Comparison of ENCODE assay signal across 23 cellular contexts in the genomic region with DNA sequence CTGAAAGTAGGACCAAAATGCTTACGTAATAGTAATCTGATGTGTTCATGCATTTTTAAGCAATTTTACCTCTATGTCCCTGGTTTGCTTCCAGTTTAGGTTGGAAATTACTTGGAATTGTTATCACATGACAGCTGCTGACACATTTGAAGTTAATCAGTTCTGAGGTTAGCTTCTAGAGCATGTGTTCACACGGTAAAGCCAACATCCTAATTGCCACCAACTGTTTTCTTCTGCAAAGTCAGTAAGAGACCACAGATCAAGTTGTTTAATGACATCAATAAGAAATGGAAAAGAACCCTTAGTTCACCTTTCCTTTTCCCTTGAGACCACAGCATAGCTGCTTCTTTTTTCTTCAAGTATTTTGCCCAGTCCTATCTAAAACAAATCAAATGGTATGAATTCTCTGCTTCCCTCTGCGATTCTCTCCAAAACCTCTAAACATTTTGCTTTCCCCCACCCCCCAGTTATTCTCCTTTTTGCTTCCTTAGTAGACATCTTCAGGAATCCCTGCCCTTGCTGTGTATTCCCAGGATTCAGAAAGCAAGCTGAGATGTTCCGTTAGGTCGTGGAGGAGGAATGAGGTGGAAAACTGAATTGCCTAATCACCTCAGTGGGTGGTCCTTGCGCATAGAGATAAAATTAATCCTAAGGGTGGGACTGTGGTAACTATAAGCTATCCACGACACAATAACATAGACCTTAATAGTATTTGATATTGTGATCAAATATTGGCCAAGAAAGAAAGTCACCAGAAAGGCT. TPM values are rescaled to one million over a fixed set of nuclear protein-coding genes. Genes with fewer than 3 reads are reported as not detected.
A peak's percentile ranks its signal among the peaks of the same experiment; 100 is the strongest.
DNase-seq lines count a peak whose midpoint lies in the region; ATAC-seq, FAIRE-seq and TF ChIP-seq lines count a peak whose summit lies in the region.
"Had no signal": no experiment of that assay in that cellular context is flagged by ENCODE, and none has a peak within 500 bp of the region (broad histone marks: within the 10 kb centered on the region; RNA-seq: fewer than 3 reads in every experiment).

No MANE protein-coding gene starts in this region.

- no peak overlapping the region for H3K9ac ChIP-seq in K562 (ENCODE audit: insufficient read depth in 1 of 2, low read depth in 2 of 2, low read length in 2 of 2)

- H3K79me2 ChIP-seq in K562 (ENCODE audit: control insufficient read depth, insufficient read depth, low read length): no peaks in the 10 kb centered on the region

- H3K9me1 ChIP-seq in K562 (ENCODE audit: control insufficient read depth, insufficient read depth, low read length): no peaks in the 10 kb centered on the region

- H3K27me3 ChIP-seq in K562 (ENCODE audit: control insufficient read depth in 2 of 2, insufficient read depth in 2 of 2, low read length in 2 of 2): no peaks in the 10 kb centered on the region
- H3K27me3 ChIP-seq: colonic mucosa, Peyer's patch, right lobe of liver, transverse colon had no signal

- H2AFZ ChIP-seq in K562 (ENCODE audit: low read depth, low read length): no peak overlapping the region

- in situ Hi-C loops in K562 (cut with MboI): no loop called here

- intact Hi-C loops in K562 (cut with micrococcal nuclease) (no loop called here), left colon (cut with DNase I, micrococcal nuclease) (no loop called here)

- WGBS in K562 (ENCODE audit: insufficient coverage, low coverage, missing lambda C conversion rate): 5% methylated on average over 7 of the region's 7 CpGs

- no peak overlapping the region for H3K27ac ChIP-seq in K562 (ENCODE audit: extremely low read depth, low read depth, low read length)
- H3K27ac ChIP-seq: colonic mucosa, Peyer's patch, right lobe of liver, transverse colon had no signal

- no peak for TF ChIP-seq EP300 in K562 (IDR thresholded peaks at IDR 0.05; ENCODE audit: low read length)

- TF ChIP-seq POLR2A in K562 (conservative IDR thresholded peaks at IDR 0.05): no peak

- CTCF ChIA-PET in K562 (lab: Yijun Ruan, JAX; ENCODE audit: low intra/inter-chr PET ratio): no interaction called here

- POLR2A ChIA-PET in K562 (lab: Yijun Ruan, JAX): no interaction called here

- no peaks in the 10 kb centered on the region for H3K9me3 ChIP-seq in K562 (replicated peaks; ENCODE audit: control insufficient read depth, insufficient read depth, low read depth, low read length)
- H3K9me3 ChIP-seq: colonic mucosa, Peyer's patch, right lobe of liver, transverse colon had no signal

- no peaks in the 10 kb centered on the region for H4K20me1 ChIP-seq in K562 (replicated peaks; ENCODE audit: control insufficient read depth, insufficient read depth, low read length)

- no TSS peak for BruUV-seq in K562 (replicated peaks; lab: Mats Ljungman, UMichigan)

- no peak for TF ChIP-seq RAD21 in K562 (CRISPR knock-in tag; conservative IDR thresholded peaks at IDR 0.05 in 1 of 2, IDR thresholded peaks at IDR 0.05 in 1 of 2)

- H3K4me2 ChIP-seq in K562 (ENCODE audit: insufficient read depth, low read length): no peak overlapping the region

- no peak overlapping the region for H3K4me3 ChIP-seq in K562
- H3K4me3 ChIP-seq: colonic mucosa, Peyer's patch, right lobe of liver, transverse colon had no signal

- DNase-seq in D721Med (ENCODE audit: insufficient read length, low spot score) (no peak), NCI-H226 (peak; percentile 35), K562 (ENCODE audit: extremely low read depth in 1 of 4, low spot score in 3 of 4) (no peak), myocyte (ENCODE audit: low read depth) (peak; percentile 44), left colon (no peak), C1 segment of cervical spinal cord (lab: John Stamatoyannopoulos, UW) (no peak), GM20000 (ENCODE audit: low spot score) (no peak)
- DNase-seq: activated gamma-delta T cell; anterior cingulate cortex; CD4-positive, alpha-beta T cell; colonic mucosa; HCEC 1CT; KG1; left cardiac atrium; NCI-H1417; NCI-H774; Peyer's patch; right lobe of liver; stimulated activated naive CD8-positive, alpha-beta T cell treated with anti-CD3 and anti-CD28 coated beads, Interleukin-15, Interleukin-2, amounts not matched to agents 100 U/mL and 50 U/mL, for 24 hours; transverse colon had no signal

- no peak for TF ChIP-seq CTCF in D721Med (IDR thresholded peaks at IDR 0.05; ENCODE audit: insufficient read depth, missing control alignments)
- TF ChIP-seq CTCF in K562 (IDR thresholded peaks at IDR 0.05 in 2 of 3, conservative IDR thresholded peaks at IDR 0.05 in 1 of 3; ENCODE audit: insufficient read depth in 2 of 3, low read depth in 1 of 3, low read length in 3 of 3): no peak
- no peak for TF ChIP-seq CTCF in GM20000 (IDR thresholded peaks at IDR 0.05; ENCODE audit: extremely low read depth, missing control alignments)

- FAIRE-seq in D721Med (lab: Jason Lieb, UNC) (peak; percentile 75), K562 (lab: Jason Lieb, UNC) (no peak)
- FAIRE-seq: frontal cortex, GM18507 had no signal

- H3K4me1 ChIP-seq in K562 (replicated peaks in 1 of 2; ENCODE audit: control insufficient read depth in 2 of 2, insufficient read depth in 2 of 2, low read length in 2 of 2): no peaks in the 10 kb centered on the region
- H3K4me1 ChIP-seq: colonic mucosa, Peyer's patch, right lobe of liver, transverse colon had no signal

- H3K36me3 ChIP-seq in K562 (ENCODE audit: control insufficient read depth, insufficient read depth, low read length): no peaks in the 10 kb centered on the region
- H3K36me3 ChIP-seq: colonic mucosa, Peyer's patch, right lobe of liver, transverse colon had no signal

- ATAC-seq in K562: no peak
- no peak for ATAC-seq in left colon
- ATAC-seq in GM21786 (IDR thresholded peaks at IDR 0.05; ENCODE audit: unreplicated experiment): no peak
- ATAC-seq: left cardiac atrium; right lobe of liver; stimulated activated naive CD8-positive, alpha-beta T cell treated with anti-CD3 and anti-CD28 coated beads, Interleukin-15, Interleukin-2, amounts not matched to agents 100 U/mL and 50 U/mL, for 24 hours had no signal

TF ChIP-seq in K562, 482 proteins besides CTCF, POLR2A, EP300 and RAD21:
- TF ChIP-seq NCOA6 (IDR thresholded peaks at IDR 0.05) (no peak), ZSCAN29 (IDR thresholded peaks at IDR 0.05) (no peak), SRSF3 (IDR thresholded peaks at IDR 0.05; ENCODE audit: insufficient read depth, low read length) (no peak), L3MBTL2 (IDR thresholded peaks at IDR 0.05) (0 out of 2 replicates have a peak, but pooled peaks have one; percentile 31)
- TF ChIP-seq, protein P1, sequence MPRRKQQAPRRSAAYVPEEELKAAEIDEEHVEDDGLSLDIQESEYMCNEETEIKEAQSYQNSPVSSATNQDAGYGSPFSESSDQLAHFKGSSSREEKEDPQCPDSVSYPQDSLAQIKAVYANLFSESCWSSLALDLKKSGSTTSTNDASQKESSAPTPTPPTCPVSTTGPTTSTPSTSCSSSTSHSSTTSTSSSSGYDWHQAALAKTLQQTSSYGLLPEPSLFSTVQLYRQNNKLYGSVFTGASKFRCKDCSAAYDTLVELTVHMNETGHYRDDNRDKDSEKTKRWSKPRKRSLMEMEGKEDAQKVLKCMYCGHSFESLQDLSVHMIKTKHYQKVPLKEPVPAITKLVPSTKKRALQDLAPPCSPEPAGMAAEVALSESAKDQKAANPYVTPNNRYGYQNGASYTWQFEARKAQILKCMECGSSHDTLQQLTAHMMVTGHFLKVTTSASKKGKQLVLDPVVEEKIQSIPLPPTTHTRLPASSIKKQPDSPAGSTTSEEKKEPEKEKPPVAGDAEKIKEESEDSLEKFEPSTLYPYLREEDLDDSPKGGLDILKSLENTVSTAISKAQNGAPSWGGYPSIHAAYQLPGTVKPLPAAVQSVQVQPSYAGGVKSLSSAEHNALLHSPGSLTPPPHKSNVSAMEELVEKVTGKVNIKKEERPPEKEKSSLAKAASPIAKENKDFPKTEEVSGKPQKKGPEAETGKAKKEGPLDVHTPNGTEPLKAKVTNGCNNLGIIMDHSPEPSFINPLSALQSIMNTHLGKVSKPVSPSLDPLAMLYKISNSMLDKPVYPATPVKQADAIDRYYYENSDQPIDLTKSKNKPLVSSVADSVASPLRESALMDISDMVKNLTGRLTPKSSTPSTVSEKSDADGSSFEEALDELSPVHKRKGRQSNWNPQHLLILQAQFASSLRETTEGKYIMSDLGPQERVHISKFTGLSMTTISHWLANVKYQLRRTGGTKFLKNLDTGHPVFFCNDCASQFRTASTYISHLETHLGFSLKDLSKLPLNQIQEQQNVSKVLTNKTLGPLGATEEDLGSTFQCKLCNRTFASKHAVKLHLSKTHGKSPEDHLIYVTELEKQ (CRISPR knock-in tag; IDR thresholded peaks at IDR 0.05): no peak
TF ChIP-seq in K562: peak in this region for 1.

RNA-seq across cellular contexts. Expression of gene SEMA3C, which starts 48.9 kb away (rescaled TPM):
- total RNA-seq in K562 (2011; cell fraction: chromatin; rRNA removed; ENCODE audit: low replicate concordance): not detected in 2 replicates
- total RNA-seq in K562 (2011; cell fraction: nucleolus; rRNA removed): not detected in 2 replicates
- total RNA-seq in K562 (2011; cell fraction: nucleoplasm; rRNA removed): not detected in 2 replicates
- total RNA-seq in K562 (2014; rRNA removed) (0.04 and 0.09 TPM in 2 replicates), K562 (2014; rRNA removed; fragmentation: Illumina TruSeq; extraction: Trizol) (0.18 and 0.19 TPM in 2 replicates), K562 (2015; rRNA removed; fragmentation: Illumina TruSeq; extraction: Trizol) (0.36 and 0.38 TPM in 2 replicates), K562 (2021) (0.16 TPM in 2 replicates), myocyte (165 and 180 TPM in 2 replicates), left colon (10 to 100 TPM; 64.6 to 66.7 TPM)
- polyA plus RNA-seq in K562 (2011; rRNA removed) (not detected in 2 replicates), K562 (2014; fragmentation: Illumina TruSeq; extraction: Trizol) (0.04 and 0.08 TPM in 2 replicates), K562 (2014; fragmentation: Nextera tagmentation; extraction: Ambion mirVana) (under 1 TPM in 1 of 2 experiments, not detected in 1; 0.04 TPM), K562 (2014; rRNA removed) (not detected in 2 replicates)
- not detected in 2 replicates for polyA plus RNA-seq in K562 (2011; cell fraction: cytosol; rRNA removed)
- not detected in 2 replicates for polyA plus RNA-seq in K562 (2011; cell fraction: nucleus; rRNA removed)
- polyA plus RNA-seq in K562 (2012): 0.04 and 0.06 TPM in 2 replicates
- polyA minus RNA-seq in K562 (2011; rRNA and poly(A)+ RNA removed): not detected in 2 replicates
- polyA minus RNA-seq in K562 (2011; cell fraction: cytosol; rRNA and poly(A)+ RNA removed): not detected in 2 replicates
- not detected in 2 replicates for polyA minus RNA-seq in K562 (2011; cell fraction: nucleus; rRNA and poly(A)+ RNA removed)
- polyA plus RNA-seq in myocyte (2012): 231 TPM

Comparison
In these comparisons a context has a peak if more than half of its experiments do, and no peak if none do; other contexts are left out.
1. DNase-seq: peak in NCI-H226 (single experiment) and myocyte (single experiment); none in D721Med (single experiment), K562 (0 of 4), left colon (0 of 2), C1 segment of cervical spinal cord (0 of 14) and GM20000 (single experiment).
2. RNA of gene SEMA3C, which starts 48.9 kb away (total RNA-seq): 165 to 180 TPM in myocyte and 64.6 to 66.7 TPM in left colon; 0.04 to 0.38 TPM in K562; every median in the first group is over 10 times any median in the second.